15 cellular contexts compared by ENCODE assay signal in the genomic region with DNA sequence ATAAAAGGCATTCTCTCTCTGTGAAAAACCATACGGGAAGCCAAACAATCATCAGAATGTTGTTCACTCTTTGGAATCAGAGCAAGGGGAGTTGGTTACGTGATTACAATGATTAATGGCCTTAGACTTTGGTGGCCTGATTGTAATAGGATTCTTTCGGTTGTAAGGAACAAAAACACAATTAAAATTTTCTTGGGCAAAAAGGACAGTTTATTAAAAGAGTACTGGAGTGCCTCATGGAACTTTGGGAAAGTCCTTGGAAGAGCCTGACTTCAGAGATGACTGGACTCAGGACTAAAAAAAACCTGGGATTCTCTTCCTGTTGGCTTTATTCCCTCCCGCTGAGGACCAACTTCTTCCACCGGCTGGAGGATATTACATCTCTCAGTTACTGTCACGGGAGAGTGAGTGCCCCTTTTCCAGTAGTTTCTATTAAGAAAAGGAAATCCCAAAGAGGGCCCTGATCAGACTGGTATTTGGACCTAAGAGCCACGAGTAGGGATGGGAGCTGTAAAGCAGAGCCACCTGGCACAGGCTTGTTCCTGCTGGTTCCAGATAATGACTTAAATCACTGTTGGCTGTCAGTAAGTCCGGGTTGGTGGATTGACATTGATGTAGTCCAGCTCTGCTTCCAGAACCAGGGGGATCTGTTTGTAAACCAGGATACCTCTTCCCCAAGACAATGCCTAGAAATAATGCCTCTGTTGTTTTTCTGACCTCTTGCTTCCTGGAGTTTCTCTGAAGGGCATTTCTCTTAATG. TPM values are rescaled to one million over a fixed set of nuclear protein-coding genes. Genes with fewer than 3 reads are reported as not detected.
A peak's percentile ranks its signal among the peaks of the same experiment; 100 is the strongest.
DNase-seq lines count a peak whose midpoint lies in the region; ATAC-seq, FAIRE-seq and TF ChIP-seq lines count a peak whose summit lies in the region.
"Had no signal": no experiment of that assay in that cellular context is flagged by ENCODE, and none has a peak within 500 bp of the region (broad histone marks: within the 10 kb centered on the region; RNA-seq: fewer than 3 reads in every experiment).

No MANE protein-coding gene starts in this region.

- no peak overlapping the region for H3K4me3 Mint-ChIP-seq in astrocyte (ENCODE audit: unreplicated experiment)
- H3K4me3 Mint-ChIP-seq: activated B cell treated with CpG ODN at 0.5 μM for 24 hours; activated CD8-positive, alpha-beta memory T cell treated with anti-CD3 and anti-CD28 coated beads, Interleukin-2, amount 10 ng/mL, durations not matched to agents 7 days and 5 days had no signal

- H3K27ac Mint-ChIP-seq in astrocyte (ENCODE audit: unreplicated experiment), result no peak overlapping the region
- H3K27ac Mint-ChIP-seq: activated B cell treated with CpG ODN at 0.5 μM for 24 hours; activated CD8-positive, alpha-beta memory T cell treated with anti-CD3 and anti-CD28 coated beads, Interleukin-2, amount 10 ng/mL, durations not matched to agents 7 days and 5 days had no signal

- H3K4me1 ChIP-seq in astrocyte (ENCODE audit: insufficient read depth, low read length) (peaks cover 8% of the 10 kb centered on the region), left ventricle myocardium inferior (peaks cover 23% of the 10 kb centered on the region), skeletal muscle tissue (ENCODE audit: control insufficient read depth in 3 of 3, insufficient read depth in 3 of 3, low read length in 3 of 3) (peaks cover 11 to 23% (median 19%) of the 10 kb centered on the region in 3 donors)

- no peaks in the 10 kb centered on the region for H4K20me1 ChIP-seq in astrocyte (ENCODE audit: insufficient read depth, low read length)

- H3K79me2 ChIP-seq in astrocyte (ENCODE audit: insufficient read depth, low read length), result no peaks in the 10 kb centered on the region

- no peaks in the 10 kb centered on the region for H3K4me1 Mint-ChIP-seq in astrocyte (ENCODE audit: low read depth, unreplicated experiment)
- H3K4me1 Mint-ChIP-seq: activated B cell treated with CpG ODN at 0.5 μM for 24 hours; activated CD8-positive, alpha-beta memory T cell treated with anti-CD3 and anti-CD28 coated beads, Interleukin-2, amount 10 ng/mL, durations not matched to agents 7 days and 5 days had no signal

- peak overlapping the region; percentile 41 for H2AFZ ChIP-seq in astrocyte (ENCODE audit: low read depth, low read length)

- ATAC-seq in HG03432 (IDR thresholded peaks at IDR 0.05; ENCODE audit: unreplicated experiment), result no peak
- ATAC-seq: activated CD8-positive, alpha-beta memory T cell treated with anti-CD3 and anti-CD28 coated beads, Interleukin-2, amount 10 ng/mL, durations not matched to agents 7 days and 5 days; Panc1 had no signal

- no peaks in the 10 kb centered on the region for H3K36me3 ChIP-seq in astrocyte (ENCODE audit: insufficient read depth, low read length)
- no peaks in the 10 kb centered on the region for H3K36me3 ChIP-seq in left ventricle myocardium inferior
- no peaks in the 10 kb centered on the region for H3K36me3 ChIP-seq in skeletal muscle tissue (ENCODE audit: control insufficient read depth in 3 of 3, insufficient read depth in 3 of 3, low read length in 3 of 3)
- H3K36me3 ChIP-seq: ovary had no signal

- H3K27ac ChIP-seq in astrocyte (ENCODE audit: low read depth, low read length) (no peak overlapping the region), left ventricle myocardium inferior (replicated peaks) (peak overlapping the region; percentile 23), skeletal muscle tissue (ENCODE audit: low read depth, low read length) (peak overlapping the region; percentile 28)
- H3K27ac ChIP-seq: ovary had no signal

- DNase-seq in GM04503 (ENCODE audit: low read depth) (peak; percentile 62), astrocyte (ENCODE audit: low read depth) (peak; percentile 63), left ventricle myocardium inferior (no peak)
- DNase-seq in NK-92 treated with Interleukin-12 subunit alpha and Interleukin-12 subunit beta, amount 100 ng/mL, for 24 hours (lab: John Stamatoyannopoulos, UW), result no peak
- no peak for DNase-seq in stimulated activated CD4-positive, alpha-beta T cell treated with anti-CD3 and anti-CD28 coated beads, Interleukin-1b, Interleukin-23, amount 100 ng/mL, for 48 hours
- DNase-seq: activated B cell treated with CpG ODN at 0.5 μM for 24 hours; activated CD8-positive, alpha-beta memory T cell treated with anti-CD3 and anti-CD28 coated beads, Interleukin-2, amount 10 ng/mL, durations not matched to agents 7 days and 5 days; activated naive CD4-positive, alpha-beta T cell treated with Interleukin-2 at 50 U/mL for 16 hours; effector CD4-positive, alpha-beta T cell; NCI-H187 treated with DMSO at 0.1 percent for 48 hours; NCI-H526 had no signal

- H3K4me2 ChIP-seq in astrocyte (ENCODE audit: low read length), result peak overlapping the region; percentile 50

- no peak for TF ChIP-seq CTCF in astrocyte (IDR thresholded peaks at IDR 0.05; ENCODE audit: insufficient read depth, low read depth, low read length)
- no peak for TF ChIP-seq CTCF in left ventricle myocardium inferior (IDR thresholded peaks at IDR 0.05; ENCODE audit: borderline replicate concordance)

- H3K9me3 ChIP-seq in astrocyte (ENCODE audit: insufficient read depth, low read depth, low read length), result no peaks in the 10 kb centered on the region
- H3K9me3 ChIP-seq in left ventricle myocardium inferior (replicated peaks), result no peaks in the 10 kb centered on the region
- no peaks in the 10 kb centered on the region for H3K9me3 ChIP-seq in skeletal muscle tissue (ENCODE audit: control insufficient read depth in 3 of 3, low read length in 3 of 3)
- H3K9me3 ChIP-seq: ovary had no signal

- H3K9me3 Mint-ChIP-seq in astrocyte (ENCODE audit: unreplicated experiment), result peaks cover 5% of the 10 kb centered on the region
- H3K9me3 Mint-ChIP-seq: activated B cell treated with CpG ODN at 0.5 μM for 24 hours had no signal

- no peaks in the 10 kb centered on the region for H3K27me3 Mint-ChIP-seq in astrocyte (ENCODE audit: low read depth, unreplicated experiment)
- H3K27me3 Mint-ChIP-seq: activated B cell treated with CpG ODN at 0.5 μM for 24 hours had no signal

- intact Hi-C loops in left ventricle myocardium inferior (cut with micrococcal nuclease), result no loop called here

- no peaks in the 10 kb centered on the region for H3K27me3 ChIP-seq in astrocyte (ENCODE audit: insufficient read depth, low read length)
- no peaks in the 10 kb centered on the region for H3K27me3 ChIP-seq in left ventricle myocardium inferior (ENCODE audit: low read depth)
- no peaks in the 10 kb centered on the region for H3K27me3 ChIP-seq in skeletal muscle tissue (ENCODE audit: control insufficient read depth in 3 of 3, insufficient read depth in 3 of 3, low read length in 3 of 3)
- H3K27me3 ChIP-seq: ovary had no signal

- no peaks in the 10 kb centered on the region for H3K36me3 Mint-ChIP-seq in astrocyte (ENCODE audit: low read depth, unreplicated experiment)
- H3K36me3 Mint-ChIP-seq: activated CD8-positive, alpha-beta memory T cell treated with anti-CD3 and anti-CD28 coated beads, Interleukin-2, amount 10 ng/mL, durations not matched to agents 7 days and 5 days had no signal

- FAIRE-seq in astrocyte (lab: Jason Lieb, UNC), result no peak

- H3K9ac ChIP-seq in astrocyte (ENCODE audit: low read length) (no peak overlapping the region), skeletal muscle tissue (ENCODE audit: low read depth in 1 of 3, low read length in 3 of 3) (peak overlapping the region in 1 of 3 donors; percentile 25)

- H3K4me3 ChIP-seq in astrocyte (ENCODE audit: insufficient read depth, low read depth, low read length) (no peak overlapping the region), left ventricle myocardium inferior (no peak overlapping the region), skeletal muscle tissue (ENCODE audit: low read length in 3 of 3) (peak overlapping the region in 1 of 3 donors; percentile 8)
- H3K4me3 ChIP-seq: ovary had no signal

RNA-seq across cellular contexts. Expression of a gene that starts 53.9 kb away (rescaled TPM):
- 0.53 and 0.91 TPM in 2 replicates for total RNA-seq in astrocyte
- total RNA-seq in left ventricle myocardium inferior, result not detected
- total RNA-seq in skeletal muscle tissue, result not detected
- total RNA-seq: activated B cell treated with CpG ODN at 0.5 μM for 24 hours had no signal

Comparison
In these comparisons a context has a peak if more than half of its experiments do, and no peak if none do; other contexts are left out.
1. DNase-seq: peak in GM04503 (single experiment) and astrocyte (single experiment); none in left ventricle myocardium inferior (single experiment), NK-92 treated with Interleukin-12 subunit alpha and Interleukin-12 subunit beta, amount 100 ng/mL, for 24 hours (single experiment) and stimulated activated CD4-positive, alpha-beta T cell treated with anti-CD3 and anti-CD28 coated beads, Interleukin-1b, Interleukin-23, amount 100 ng/mL, for 48 hours (single experiment).